24 cellular contexts compared by ENCODE assay signal in genomic region chr2:118524911-118525310, GRCh38.
"Had no signal": no experiment of that assay in that cellular context is flagged by ENCODE, and none has a peak within 500 bp of the region (broad histone marks: within the 10 kb centered on the region; RNA-seq: fewer than 3 reads in every experiment).

No MANE protein-coding gene starts in this region.

- H3K27ac ChIP-seq: stomach, suprapubic skin, testis, thoracic aorta, thyroid gland, tibial artery, tibial nerve, transverse colon, upper lobe of left lung, upper lobe of right lung, uterus, vagina had no signal

- DNase-seq: stimulated activated CD4-positive, alpha-beta T cell treated with anti-CD3 and anti-CD28 coated beads, Interleukin-2, amount 100 ng/mL, for 48 hours; stimulated activated CD4-positive, alpha-beta T cell treated with anti-CD3 and anti-CD28 coated beads, Interleukin-4, amount 100 ng/mL, for 1 hour; stimulated activated CD4-positive, alpha-beta T cell treated with anti-CD3 and anti-CD28 coated beads, Interleukin-4, amount 100 ng/mL, for 24 hours; stimulated activated CD4-positive, alpha-beta T cell treated with anti-CD3 and anti-CD28 coated beads, Interleukin-4, amount 100 ng/mL, for 4 hours; stimulated activated CD8-positive, alpha-beta memory T cell treated with anti-CD3 and anti-CD28 coated beads, Interleukin-4, amount 100 ng/mL, for 48 hours; stimulated activated naive B cell treated with anti-CD40 and anti-IgM and Interleukin-4, amounts not matched to agents 10 μg/mL and 1 μg/mL and 100 μg/mL, for 72 hours; stimulated activated naive CD4-positive, alpha-beta T cell; stimulated activated naive CD4-positive, alpha-beta T cell treated with Interleukin-2 at 50 U/mL for 16 hours; stimulated activated naive CD8-positive, alpha-beta T cell treated with anti-CD3 and anti-CD28 coated beads, Interleukin-15, amount 100 ng/mL, for 72 hours; stimulated activated naive CD8-positive, alpha-beta T cell treated with anti-CD3 and anti-CD28 coated beads, Interleukin-15, Interleukin-2, amounts not matched to agents 100 U/mL and 50 U/mL, for 24 hours; stomach; substantia nigra; testis; thyroid gland; tibial artery; transverse colon; trophoblast cell; upper lobe of left lung; upper lobe of right lung; uterus had no signal

- H3K4me3 ChIP-seq: stomach, suprapubic skin, testis, thoracic aorta, thyroid gland, tibial artery, tibial nerve, transverse colon, upper lobe of left lung, upper lobe of right lung, uterus, vagina had no signal

- H3K9me3 ChIP-seq: testis, thyroid gland, transverse colon, upper lobe of right lung, uterus, vagina had no signal

- H3K36me3 ChIP-seq: stomach, suprapubic skin, thoracic aorta, thyroid gland, tibial artery, tibial nerve, transverse colon, upper lobe of left lung, upper lobe of right lung, uterus, vagina had no signal

- H3K27me3 ChIP-seq: suprapubic skin, testis, thyroid gland, tibial artery, tibial nerve, transverse colon, upper lobe of left lung, upper lobe of right lung, uterus, vagina had no signal
